Comparison of ENCODE assay signal across 19 cellular contexts in the genomic region with DNA sequence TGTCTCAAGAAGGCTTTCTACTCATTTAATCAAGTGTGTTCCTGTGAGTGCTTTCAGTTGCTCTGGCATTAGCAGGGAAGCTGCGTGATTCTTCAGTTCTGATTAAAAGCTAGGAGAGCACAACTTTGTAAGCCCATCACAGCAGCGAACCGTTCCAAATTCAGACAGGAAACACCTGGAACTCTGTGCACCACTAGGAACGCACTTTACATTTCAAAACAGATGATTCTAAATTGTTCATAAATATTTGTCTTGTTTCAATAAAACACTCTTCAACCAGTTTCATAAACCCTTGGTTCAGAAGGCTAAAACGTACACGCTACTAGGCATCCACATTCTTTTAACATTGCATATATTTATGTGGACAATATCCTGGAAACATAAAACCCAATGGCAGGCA.
A peak's percentile ranks its signal among the peaks of the same experiment; 100 is the strongest.
DNase-seq lines count a peak whose midpoint lies in the region; ATAC-seq, FAIRE-seq and TF ChIP-seq lines count a peak whose summit lies in the region.
"Had no signal": no experiment of that assay in that cellular context is flagged by ENCODE, and none has a peak within 500 bp of the region (broad histone marks: within the 10 kb centered on the region; RNA-seq: fewer than 3 reads in every experiment).

No MANE protein-coding gene starts in this region.

- CTCF ChIA-PET in IMR-90 (lab: Yijun Ruan, JAX): no interaction called here

- H3K56ac ChIP-seq in IMR-90 (ENCODE audit: extremely low read depth, insufficient read depth, low read length): peak overlapping the region; percentile 64; the same call in 1 of the 2 replicates

- H3K9me1 ChIP-seq in IMR-90 (ENCODE audit: insufficient read depth, low read length): peaks cover 13% of the 10 kb centered on the region

- H3K9ac ChIP-seq in IMR-90 (ENCODE audit: low read depth, low read length) (peak overlapping the region; percentile 65), astrocyte (ENCODE audit: low read length) (no peak overlapping the region)

- H2BK20ac ChIP-seq in IMR-90 (ENCODE audit: low read depth, low read length): peak overlapping the region; percentile 79

- no peaks in the 10 kb centered on the region for H3K36me3 ChIP-seq in IMR-90 (ENCODE audit: control insufficient read depth, insufficient read depth, low read length)
- no peaks in the 10 kb centered on the region for H3K36me3 ChIP-seq in astrocyte (ENCODE audit: insufficient read depth, low read length)
- no peaks in the 10 kb centered on the region for H3K36me3 ChIP-seq in gastroesophageal sphincter
- H3K36me3 ChIP-seq in sigmoid colon: no peaks in the 10 kb centered on the region
- H3K36me3 ChIP-seq: pancreas had no signal

- TF ChIP-seq EP300 in gastroesophageal sphincter (IDR thresholded peaks at IDR 0.05) (no peak), sigmoid colon (IDR thresholded peaks at IDR 0.05) (no peak)

- FAIRE-seq in astrocyte (lab: Jason Lieb, UNC): no peak
- no peak for FAIRE-seq in D721Med (lab: Jason Lieb, UNC)
- FAIRE-seq: GM12878, K562 had no signal

- H2AFZ ChIP-seq in IMR-90 (replicated peaks; ENCODE audit: low read length, poor library complexity) (peak overlapping the region; percentile 46), astrocyte (ENCODE audit: low read depth, low read length) (no peak overlapping the region)

- peak overlapping the region; percentile 94 for H3K4ac ChIP-seq in IMR-90 (ENCODE audit: low read depth, low read length)

- H3K79me2 ChIP-seq in astrocyte (ENCODE audit: insufficient read depth, low read length): peaks cover 4% of the 10 kb centered on the region

- peak overlapping the region; percentile 80 for H3K14ac ChIP-seq in IMR-90 (replicated peaks; ENCODE audit: low read depth, low read length)

- dilution Hi-C loops in IMR-90 (cut with HindIII; ENCODE audit: low sequenced_read_pairs, unreplicated experiment): loop anchor here (25.0 kb wide), 1 partner anchor 100 kb away; a partner anchor contains a TSS

- peak overlapping the region; percentile 57 for H4K91ac ChIP-seq in IMR-90 (ENCODE audit: insufficient read depth, low read depth, low read length)

- POLR2A ChIA-PET in IMR-90 (lab: Charles Lee; ENCODE audit: unreplicated experiment): interaction anchor here (1.3 kb wide), 1 partner anchor 35 kb away, joined by 3 read pairs; no protein-coding TSS in a partner anchor

- no TSS peak for BruUV-seq in IMR-90 (replicated peaks; lab: Mats Ljungman, UMichigan)

- ATAC-seq in IMR-90 (ENCODE audit: low read depth) (peak; percentile 53), gastroesophageal sphincter (no peak), HG03439 (IDR thresholded peaks at IDR 0.05; ENCODE audit: unreplicated experiment) (no peak), GM19351 (IDR thresholded peaks at IDR 0.05; ENCODE audit: unreplicated experiment) (no peak)
- ATAC-seq: activated CD4-positive, CD25-positive, alpha-beta regulatory T cell treated with anti-CD3 and anti-CD28 coated beads, Interleukin-2, amount 50 U/mL, for 24 hours; GM12878; HCT116; K562; stimulated activated naive CD8-positive, alpha-beta T cell treated with anti-CD3 and anti-CD28 coated beads, Interleukin-15, amount 100 ng/mL, for 72 hours had no signal

- peak overlapping the region; percentile 48 to 79 for H4K8ac ChIP-seq in IMR-90 (ENCODE audit: low read depth in 2 of 2, low read length in 2 of 2)

- H3K9me3 ChIP-seq in IMR-90 (ENCODE audit: control insufficient read depth, insufficient read depth, low read length) (no peaks in the 10 kb centered on the region), astrocyte (ENCODE audit: insufficient read depth, low read depth, low read length) (no peaks in the 10 kb centered on the region), gastroesophageal sphincter (no peaks in the 10 kb centered on the region), sigmoid colon (no peaks in the 10 kb centered on the region)
- H3K9me3 ChIP-seq: pancreas had no signal

- no peaks in the 10 kb centered on the region for H3K9me3 Mint-ChIP-seq in astrocyte (ENCODE audit: unreplicated experiment)
- H3K9me3 Mint-ChIP-seq: CD4-positive, CD25-positive, alpha-beta regulatory T cell; stimulated activated naive CD8-positive, alpha-beta T cell treated with anti-CD3 and anti-CD28 coated beads, Interleukin-15, amount 100 ng/mL, for 72 hours had no signal

- H3K27me3 ChIP-seq in IMR-90 (ENCODE audit: control insufficient read depth, insufficient read depth, low read length): no peaks in the 10 kb centered on the region
- no peaks in the 10 kb centered on the region for H3K27me3 ChIP-seq in astrocyte (ENCODE audit: insufficient read depth, low read length)
- no peaks in the 10 kb centered on the region for H3K27me3 ChIP-seq in gastroesophageal sphincter
- no peaks in the 10 kb centered on the region for H3K27me3 ChIP-seq in sigmoid colon
- H3K27me3 ChIP-seq: pancreas had no signal

- WGBS in IMR-90 (ENCODE audit: extremely low coverage in 2 of 2, insufficient read length in 1 of 2), 2 experiments: no CpG with 5 or more reads among the region's 6 CpGs
- WGBS in gastroesophageal sphincter (ENCODE audit: low coverage in 1 of 2), 2 donors: 2 to 16% methylated on average over 3 to 6 of the region's 6 CpGs
- WGBS in sigmoid colon, 2 donors: 6 to 16% methylated on average over 6 of the region's 6 CpGs

- peak overlapping the region; percentile 96 for H3K18ac ChIP-seq in IMR-90 (ENCODE audit: low read depth, low read length)

- no peak overlapping the region for H3K27ac Mint-ChIP-seq in astrocyte (ENCODE audit: unreplicated experiment)
- H3K27ac Mint-ChIP-seq: CD4-positive, CD25-positive, alpha-beta regulatory T cell; stimulated activated naive CD8-positive, alpha-beta T cell treated with anti-CD3 and anti-CD28 coated beads, Interleukin-15, amount 100 ng/mL, for 72 hours had no signal

- H2AK5ac ChIP-seq in IMR-90 (ENCODE audit: low read depth, low read length): peak overlapping the region; percentile 80

- TF ChIP-seq CTCF in IMR-90 (conservative IDR thresholded peaks at IDR 0.05; ENCODE audit: low read depth, low read length) (no peak), astrocyte (IDR thresholded peaks at IDR 0.05; ENCODE audit: insufficient read depth, low read depth, low read length) (no peak), gastroesophageal sphincter (IDR thresholded peaks at IDR 0.05) (no peak), sigmoid colon (IDR thresholded peaks at IDR 0.05) (no peak), D721Med (IDR thresholded peaks at IDR 0.05; ENCODE audit: insufficient read depth, missing control alignments) (no peak)

- TF ChIP-seq RAD21 in IMR-90 (IDR thresholded peaks at IDR 0.05; ENCODE audit: low read length): no peak

- H2BK120ac ChIP-seq in IMR-90 (ENCODE audit: low read depth, low read length): peak overlapping the region; percentile 94

- in situ Hi-C loops in IMR-90 (cut with MboI; ENCODE audit: low sequenced_read_pairs): loop anchor here (10.0 to 25.0 kb wide), 2 partner anchors 100 to 273 kb away; a partner anchor contains a TSS

- peak overlapping the region; percentile 79; the same call in 1 of the 2 replicates for H4K5ac ChIP-seq in IMR-90 (ENCODE audit: low read depth, low read length)

- H4K20me1 ChIP-seq in IMR-90 (ENCODE audit: insufficient read depth, low read length): no peaks in the 10 kb centered on the region
- H4K20me1 ChIP-seq in astrocyte (ENCODE audit: insufficient read depth, low read length): no peaks in the 10 kb centered on the region

- peak overlapping the region; percentile 75 for H2BK5ac ChIP-seq in IMR-90 (ENCODE audit: low read depth, low read length, poor library complexity, severe bottlenecking)

- H3K4me2 ChIP-seq in IMR-90 (ENCODE audit: low read depth, low read length) (peak overlapping the region; percentile 49), astrocyte (ENCODE audit: low read length) (peak overlapping the region; percentile 13)

- DNase-seq in IMR-90 (peak; percentile 88), astrocyte (ENCODE audit: low read depth) (no peak), sigmoid colon (no peak), NCI-H2029 (lab: John Stamatoyannopoulos, UW) (no peak), D721Med (ENCODE audit: insufficient read length, low spot score) (no peak)
- DNase-seq: activated naive CD4-positive, alpha-beta T cell; CD4-positive, CD25-positive, alpha-beta regulatory T cell; effector memory CD4-positive, alpha-beta T cell; NCI-H524 treated with DMSO at 0.1 percent for 48 hours; pancreas; stimulated activated naive CD8-positive, alpha-beta T cell treated with anti-CD3 and anti-CD28 coated beads, Interleukin-15, amount 100 ng/mL, for 72 hours; T-helper 1 cell had no signal

- TF ChIP-seq POLR2A in IMR-90 (IDR thresholded peaks at IDR 0.05; ENCODE audit: low read depth, low read length) (no peak), gastroesophageal sphincter (IDR thresholded peaks at IDR 0.05) (no peak), sigmoid colon (IDR thresholded peaks at IDR 0.05) (no peak)

- peak overlapping the region; percentile 88; the same call in 1 of the 2 replicates for H3K27ac ChIP-seq in IMR-90 (ENCODE audit: insufficient read depth, low read length)
- no peak overlapping the region for H3K27ac ChIP-seq in astrocyte (ENCODE audit: low read depth, low read length)
- peak overlapping the region; percentile 83 to 100 (median 88) for H3K27ac ChIP-seq in gastroesophageal sphincter
- peak overlapping the region; percentile 85 to 90 (median 86) for H3K27ac ChIP-seq in sigmoid colon
- H3K27ac ChIP-seq: pancreas had no signal

- H2AK9ac ChIP-seq in IMR-90 (replicated peaks; ENCODE audit: low read depth, low read length, poor library complexity): no peak overlapping the region

- H3K79me1 ChIP-seq in IMR-90 (ENCODE audit: low read depth in 1 of 2, low read length in 2 of 2): peaks cover 5 to 32% of the 10 kb centered on the region in 2 experiments; a peak in 3 of 4 replicates

- H3K4me1 ChIP-seq in IMR-90 (ENCODE audit: control insufficient read depth, insufficient read depth, low read length): peaks cover 37% of the 10 kb centered on the region
- H3K4me1 ChIP-seq in astrocyte (ENCODE audit: insufficient read depth, low read length): peaks cover 8% of the 10 kb centered on the region
- H3K4me1 ChIP-seq in gastroesophageal sphincter: peaks cover 15 to 98% (median 38%) of the 10 kb centered on the region in 3 donors
- H3K4me1 ChIP-seq in sigmoid colon: peaks cover 0 to 95% (median 87%) of the 10 kb centered on the region in 4 donors

- no peak overlapping the region for H3K4me3 ChIP-seq in IMR-90 (ENCODE audit: insufficient read depth, low read depth, low read length)
- H3K4me3 ChIP-seq in astrocyte (ENCODE audit: insufficient read depth, low read depth, low read length): no peak overlapping the region
- H3K4me3 ChIP-seq in gastroesophageal sphincter: peak overlapping the region in 1 of 2 donors; percentile 11
- H3K4me3 ChIP-seq in sigmoid colon: peak overlapping the region in 2 of 4 donors; percentile 17 to 20
- H3K4me3 ChIP-seq: GM12878, K562, pancreas had no signal

- H3K23ac ChIP-seq in IMR-90 (ENCODE audit: low read depth, low read length): peak overlapping the region; percentile 84

- H3K36me3 Mint-ChIP-seq in astrocyte (ENCODE audit: low read depth, unreplicated experiment): no peaks in the 10 kb centered on the region
- H3K36me3 Mint-ChIP-seq: CD4-positive, CD25-positive, alpha-beta regulatory T cell had no signal

- no peaks in the 10 kb centered on the region for H3K27me3 Mint-ChIP-seq in astrocyte (ENCODE audit: low read depth, unreplicated experiment)

- peaks cover 40% of the 10 kb centered on the region for H3K4me1 Mint-ChIP-seq in astrocyte (ENCODE audit: low read depth, unreplicated experiment)
- H3K4me1 Mint-ChIP-seq: CD4-positive, CD25-positive, alpha-beta regulatory T cell; stimulated activated naive CD8-positive, alpha-beta T cell treated with anti-CD3 and anti-CD28 coated beads, Interleukin-15, amount 100 ng/mL, for 72 hours had no signal

- H3K4me3 Mint-ChIP-seq in astrocyte (ENCODE audit: unreplicated experiment): no peak overlapping the region
- H3K4me3 Mint-ChIP-seq: CD4-positive, CD25-positive, alpha-beta regulatory T cell; stimulated activated naive CD8-positive, alpha-beta T cell treated with anti-CD3 and anti-CD28 coated beads, Interleukin-15, amount 100 ng/mL, for 72 hours had no signal

- intact Hi-C loops in IMR-90 (cut with micrococcal nuclease) (loop anchor here (5.0 kb wide), 2 partner anchors 35 to 90 kb away; no protein-coding TSS in a partner anchor), sigmoid colon (cut with DNase I) (loop anchor here (5.0 kb wide), 1 partner anchor 215 kb away; no protein-coding TSS in a partner anchor)

- peak overlapping the region; percentile 66; the same call in 2 of the 3 replicates for H2BK15ac ChIP-seq in IMR-90 (ENCODE audit: low read depth, low read length)
